In the genomic region with DNA sequence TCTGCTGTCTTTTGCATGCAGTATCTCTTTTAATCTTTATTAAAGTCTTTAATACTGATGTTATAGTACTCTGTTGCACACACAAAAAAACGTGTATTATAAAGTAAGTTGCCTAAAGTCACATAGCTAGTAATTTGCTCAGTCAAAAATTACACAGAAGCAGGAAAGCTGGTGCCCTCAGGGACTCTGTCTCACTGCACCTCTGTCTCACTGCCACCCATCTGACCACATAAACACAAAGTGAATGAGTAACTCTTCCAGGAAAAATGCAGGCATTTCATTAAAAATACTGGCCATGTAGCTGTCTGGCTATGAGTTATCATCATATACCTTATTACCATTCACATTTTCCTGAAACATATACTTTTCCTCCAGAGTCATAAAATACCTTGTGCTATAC, we compare ENCODE assay signal across 1 cellular context.
TF ChIP-seq lines count a peak whose summit lies in the region.

No MANE protein-coding gene starts in this region.

TF ChIP-seq in HepG2, 621 proteins besides CTCF, POLR2A, EP300 and RAD21:
- TF ChIP-seq, protein P1, sequence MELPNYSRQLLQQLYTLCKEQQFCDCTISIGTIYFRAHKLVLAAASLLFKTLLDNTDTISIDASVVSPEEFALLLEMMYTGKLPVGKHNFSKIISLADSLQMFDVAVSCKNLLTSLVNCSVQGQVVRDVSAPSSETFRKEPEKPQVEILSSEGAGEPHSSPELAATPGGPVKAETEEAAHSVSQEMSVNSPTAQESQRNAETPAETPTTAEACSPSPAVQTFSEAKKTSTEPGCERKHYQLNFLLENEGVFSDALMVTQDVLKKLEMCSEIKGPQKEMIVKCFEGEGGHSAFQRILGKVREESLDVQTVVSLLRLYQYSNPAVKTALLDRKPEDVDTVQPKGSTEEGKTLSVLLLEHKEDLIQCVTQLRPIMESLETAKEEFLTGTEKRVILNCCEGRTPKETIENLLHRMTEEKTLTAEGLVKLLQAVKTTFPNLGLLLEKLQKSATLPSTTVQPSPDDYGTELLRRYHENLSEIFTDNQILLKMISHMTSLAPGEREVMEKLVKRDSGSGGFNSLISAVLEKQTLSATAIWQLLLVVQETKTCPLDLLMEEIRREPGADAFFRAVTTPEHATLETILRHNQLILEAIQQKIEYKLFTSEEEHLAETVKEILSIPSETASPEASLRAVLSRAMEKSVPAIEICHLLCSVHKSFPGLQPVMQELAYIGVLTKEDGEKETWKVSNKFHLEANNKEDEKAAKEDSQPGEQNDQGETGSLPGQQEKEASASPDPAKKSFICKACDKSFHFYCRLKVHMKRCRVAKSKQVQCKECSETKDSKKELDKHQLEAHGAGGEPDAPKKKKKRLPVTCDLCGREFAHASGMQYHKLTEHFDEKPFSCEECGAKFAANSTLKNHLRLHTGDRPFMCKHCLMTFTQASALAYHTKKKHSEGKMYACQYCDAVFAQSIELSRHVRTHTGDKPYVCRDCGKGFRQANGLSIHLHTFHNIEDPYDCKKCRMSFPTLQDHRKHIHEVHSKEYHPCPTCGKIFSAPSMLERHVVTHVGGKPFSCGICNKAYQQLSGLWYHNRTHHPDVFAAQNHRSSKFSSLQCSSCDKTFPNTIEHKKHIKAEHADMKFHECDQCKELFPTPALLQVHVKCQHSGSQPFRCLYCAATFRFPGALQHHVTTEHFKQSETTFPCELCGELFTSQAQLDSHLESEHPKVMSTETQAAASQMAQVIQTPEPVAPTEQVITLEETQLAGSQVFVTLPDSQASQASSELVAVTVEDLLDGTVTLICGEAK (IDR thresholded peaks at IDR 0.05), result no peak
- TF ChIP-seq, protein P1 (CRISPR knock-in tag; IDR thresholded peaks at IDR 0.05), result no peak
- TF ChIP-seq ZNF383 (CRISPR knock-in tag; IDR thresholded peaks at IDR 0.05; ENCODE audit: borderline replicate concordance) (no peak), ZFX (CRISPR knock-in tag; IDR thresholded peaks at IDR 0.05; ENCODE audit: low read depth) (no peak), RARA (CRISPR knock-in tag; IDR thresholded peaks at IDR 0.05) (no peak), GABPB1 (CRISPR knock-in tag; IDR thresholded peaks at IDR 0.05) (no peak), JUN (CRISPR knock-in tag; IDR thresholded peaks at IDR 0.05) (no peak), ZNF124 (CRISPR knock-in tag; IDR thresholded peaks at IDR 0.05) (no peak), ZNF350 (CRISPR knock-in tag; IDR thresholded peaks at IDR 0.05; ENCODE audit: borderline replicate concordance, low read depth) (no peak), HMG20A (CRISPR knock-in tag; IDR thresholded peaks at IDR 0.05; ENCODE audit: borderline replicate concordance) (no peak), HNRNPK (IDR thresholded peaks at IDR 0.05; ENCODE audit: low read depth, low read length, poor library complexity, severe bottlenecking) (no peak), ZFP36L2 (CRISPR knock-in tag; IDR thresholded peaks at IDR 0.05) (no peak), NAIF1 (CRISPR knock-in tag; IDR thresholded peaks at IDR 0.05; ENCODE audit: borderline replicate concordance) (no peak)
- TF ChIP-seq, protein P2, sequence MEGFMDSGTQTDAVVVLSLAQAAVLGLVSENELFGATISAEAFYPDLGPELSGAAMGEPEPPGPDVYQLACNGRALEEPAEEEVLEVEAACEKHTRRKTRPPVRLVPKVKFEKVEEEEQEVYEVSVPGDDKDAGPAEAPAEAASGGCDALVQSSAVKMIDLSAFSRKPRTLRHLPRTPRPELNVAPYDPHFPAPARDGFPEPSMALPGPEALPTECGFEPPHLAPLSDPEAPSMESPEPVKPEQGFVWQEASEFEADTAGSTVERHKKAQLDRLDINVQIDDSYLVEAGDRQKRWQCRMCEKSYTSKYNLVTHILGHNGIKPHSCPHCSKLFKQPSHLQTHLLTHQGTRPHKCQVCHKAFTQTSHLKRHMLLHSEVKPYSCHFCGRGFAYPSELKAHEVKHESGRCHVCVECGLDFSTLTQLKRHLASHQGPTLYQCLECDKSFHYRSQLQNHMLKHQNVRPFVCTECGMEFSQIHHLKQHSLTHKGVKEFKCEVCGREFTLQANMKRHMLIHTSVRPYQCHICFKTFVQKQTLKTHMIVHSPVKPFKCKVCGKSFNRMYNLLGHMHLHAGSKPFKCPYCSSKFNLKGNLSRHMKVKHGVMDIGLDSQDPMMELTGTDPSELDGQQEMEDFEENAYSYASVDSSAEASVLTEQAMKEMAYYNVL (CRISPR knock-in tag; IDR thresholded peaks at IDR 0.05; ENCODE audit: borderline replicate concordance), result no peak
- TF ChIP-seq, protein P3, sequence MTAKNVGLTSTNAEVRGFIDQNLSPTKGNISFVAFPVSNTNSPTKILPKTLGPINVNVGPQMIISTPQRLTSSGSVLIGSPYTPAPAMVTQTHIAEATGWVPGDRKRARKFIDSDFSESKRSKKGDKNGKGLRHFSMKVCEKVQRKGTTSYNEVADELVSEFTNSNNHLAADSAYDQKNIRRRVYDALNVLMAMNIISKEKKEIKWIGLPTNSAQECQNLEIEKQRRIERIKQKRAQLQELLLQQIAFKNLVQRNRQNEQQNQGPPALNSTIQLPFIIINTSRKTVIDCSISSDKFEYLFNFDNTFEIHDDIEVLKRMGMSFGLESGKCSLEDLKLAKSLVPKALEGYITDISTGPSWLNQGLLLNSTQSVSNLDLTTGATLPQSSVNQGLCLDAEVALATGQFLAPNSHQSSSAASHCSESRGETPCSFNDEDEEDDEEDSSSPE (CRISPR knock-in tag; IDR thresholded peaks at IDR 0.05), result no peak
- TF ChIP-seq, protein P4, sequence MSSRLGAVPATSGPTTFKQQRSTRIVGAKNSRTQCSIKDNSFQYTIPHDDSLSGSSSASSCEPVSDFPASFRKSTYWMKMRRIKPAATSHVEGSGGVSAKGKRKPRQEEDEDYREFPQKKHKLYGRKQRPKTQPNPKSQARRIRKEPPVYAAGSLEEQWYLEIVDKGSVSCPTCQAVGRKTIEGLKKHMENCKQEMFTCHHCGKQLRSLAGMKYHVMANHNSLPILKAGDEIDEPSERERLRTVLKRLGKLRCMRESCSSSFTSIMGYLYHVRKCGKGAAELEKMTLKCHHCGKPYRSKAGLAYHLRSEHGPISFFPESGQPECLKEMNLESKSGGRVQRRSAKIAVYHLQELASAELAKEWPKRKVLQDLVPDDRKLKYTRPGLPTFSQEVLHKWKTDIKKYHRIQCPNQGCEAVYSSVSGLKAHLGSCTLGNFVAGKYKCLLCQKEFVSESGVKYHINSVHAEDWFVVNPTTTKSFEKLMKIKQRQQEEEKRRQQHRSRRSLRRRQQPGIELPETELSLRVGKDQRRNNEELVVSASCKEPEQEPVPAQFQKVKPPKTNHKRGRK (CRISPR knock-in tag; IDR thresholded peaks at IDR 0.05), result no peak
- TF ChIP-seq, protein P5, sequence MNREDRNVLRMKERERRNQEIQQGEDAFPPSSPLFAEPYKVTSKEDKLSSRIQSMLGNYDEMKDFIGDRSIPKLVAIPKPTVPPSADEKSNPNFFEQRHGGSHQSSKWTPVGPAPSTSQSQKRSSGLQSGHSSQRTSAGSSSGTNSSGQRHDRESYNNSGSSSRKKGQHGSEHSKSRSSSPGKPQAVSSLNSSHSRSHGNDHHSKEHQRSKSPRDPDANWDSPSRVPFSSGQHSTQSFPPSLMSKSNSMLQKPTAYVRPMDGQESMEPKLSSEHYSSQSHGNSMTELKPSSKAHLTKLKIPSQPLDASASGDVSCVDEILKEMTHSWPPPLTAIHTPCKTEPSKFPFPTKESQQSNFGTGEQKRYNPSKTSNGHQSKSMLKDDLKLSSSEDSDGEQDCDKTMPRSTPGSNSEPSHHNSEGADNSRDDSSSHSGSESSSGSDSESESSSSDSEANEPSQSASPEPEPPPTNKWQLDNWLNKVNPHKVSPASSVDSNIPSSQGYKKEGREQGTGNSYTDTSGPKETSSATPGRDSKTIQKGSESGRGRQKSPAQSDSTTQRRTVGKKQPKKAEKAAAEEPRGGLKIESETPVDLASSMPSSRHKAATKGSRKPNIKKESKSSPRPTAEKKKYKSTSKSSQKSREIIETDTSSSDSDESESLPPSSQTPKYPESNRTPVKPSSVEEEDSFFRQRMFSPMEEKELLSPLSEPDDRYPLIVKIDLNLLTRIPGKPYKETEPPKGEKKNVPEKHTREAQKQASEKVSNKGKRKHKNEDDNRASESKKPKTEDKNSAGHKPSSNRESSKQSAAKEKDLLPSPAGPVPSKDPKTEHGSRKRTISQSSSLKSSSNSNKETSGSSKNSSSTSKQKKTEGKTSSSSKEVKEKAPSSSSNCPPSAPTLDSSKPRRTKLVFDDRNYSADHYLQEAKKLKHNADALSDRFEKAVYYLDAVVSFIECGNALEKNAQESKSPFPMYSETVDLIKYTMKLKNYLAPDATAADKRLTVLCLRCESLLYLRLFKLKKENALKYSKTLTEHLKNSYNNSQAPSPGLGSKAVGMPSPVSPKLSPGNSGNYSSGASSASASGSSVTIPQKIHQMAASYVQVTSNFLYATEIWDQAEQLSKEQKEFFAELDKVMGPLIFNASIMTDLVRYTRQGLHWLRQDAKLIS (CRISPR knock-in tag; IDR thresholded peaks at IDR 0.05), result no peak
- TF ChIP-seq, protein P6, sequence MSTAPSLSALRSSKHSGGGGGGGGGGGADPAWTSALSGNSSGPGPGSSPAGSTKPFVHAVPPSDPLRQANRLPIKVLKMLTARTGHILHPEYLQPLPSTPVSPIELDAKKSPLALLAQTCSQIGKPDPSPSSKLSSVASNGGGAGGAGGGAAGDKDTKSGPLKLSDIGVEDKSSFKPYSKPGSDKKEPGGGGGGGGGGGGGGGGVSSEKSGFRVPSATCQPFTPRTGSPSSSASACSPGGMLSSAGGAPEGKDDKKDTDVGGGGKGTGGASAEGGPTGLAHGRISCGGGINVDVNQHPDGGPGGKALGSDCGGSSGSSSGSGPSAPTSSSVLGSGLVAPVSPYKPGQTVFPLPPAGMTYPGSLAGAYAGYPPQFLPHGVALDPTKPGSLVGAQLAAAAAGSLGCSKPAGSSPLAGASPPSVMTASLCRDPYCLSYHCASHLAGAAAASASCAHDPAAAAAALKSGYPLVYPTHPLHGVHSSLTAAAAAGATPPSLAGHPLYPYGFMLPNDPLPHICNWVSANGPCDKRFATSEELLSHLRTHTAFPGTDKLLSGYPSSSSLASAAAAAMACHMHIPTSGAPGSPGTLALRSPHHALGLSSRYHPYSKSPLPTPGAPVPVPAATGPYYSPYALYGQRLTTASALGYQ (CRISPR knock-in tag; IDR thresholded peaks at IDR 0.05), result no peak
- TF ChIP-seq, protein P7, sequence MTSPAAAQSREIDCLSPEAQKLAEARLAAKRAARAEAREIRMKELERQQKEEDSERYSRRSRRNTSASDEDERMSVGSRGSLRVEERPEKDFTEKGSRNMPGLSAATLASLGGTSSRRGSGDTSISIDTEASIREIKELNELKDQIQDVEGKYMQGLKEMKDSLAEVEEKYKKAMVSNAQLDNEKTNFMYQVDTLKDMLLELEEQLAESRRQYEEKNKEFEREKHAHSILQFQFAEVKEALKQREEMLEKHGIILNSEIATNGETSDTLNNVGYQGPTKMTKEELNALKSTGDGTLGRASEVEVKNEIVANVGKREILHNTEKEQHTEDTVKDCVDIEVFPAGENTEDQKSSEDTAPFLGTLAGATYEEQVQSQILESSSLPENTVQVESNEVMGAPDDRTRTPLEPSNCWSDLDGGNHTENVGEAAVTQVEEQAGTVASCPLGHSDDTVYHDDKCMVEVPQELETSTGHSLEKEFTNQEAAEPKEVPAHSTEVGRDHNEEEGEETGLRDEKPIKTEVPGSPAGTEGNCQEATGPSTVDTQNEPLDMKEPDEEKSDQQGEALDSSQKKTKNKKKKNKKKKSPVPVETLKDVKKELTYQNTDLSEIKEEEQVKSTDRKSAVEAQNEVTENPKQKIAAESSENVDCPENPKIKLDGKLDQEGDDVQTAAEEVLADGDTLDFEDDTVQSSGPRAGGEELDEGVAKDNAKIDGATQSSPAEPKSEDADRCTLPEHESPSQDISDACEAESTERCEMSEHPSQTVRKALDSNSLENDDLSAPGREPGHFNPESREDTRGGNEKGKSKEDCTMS (CRISPR knock-in tag; conservative IDR thresholded peaks at IDR 0.05), result no peak
- TF ChIP-seq, protein P8, sequence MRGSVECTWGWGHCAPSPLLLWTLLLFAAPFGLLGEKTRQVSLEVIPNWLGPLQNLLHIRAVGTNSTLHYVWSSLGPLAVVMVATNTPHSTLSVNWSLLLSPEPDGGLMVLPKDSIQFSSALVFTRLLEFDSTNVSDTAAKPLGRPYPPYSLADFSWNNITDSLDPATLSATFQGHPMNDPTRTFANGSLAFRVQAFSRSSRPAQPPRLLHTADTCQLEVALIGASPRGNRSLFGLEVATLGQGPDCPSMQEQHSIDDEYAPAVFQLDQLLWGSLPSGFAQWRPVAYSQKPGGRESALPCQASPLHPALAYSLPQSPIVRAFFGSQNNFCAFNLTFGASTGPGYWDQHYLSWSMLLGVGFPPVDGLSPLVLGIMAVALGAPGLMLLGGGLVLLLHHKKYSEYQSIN (CRISPR knock-in tag; IDR thresholded peaks at IDR 0.05; ENCODE audit: borderline replicate concordance), result no peak
TF ChIP-seq in HepG2: peak in this region for 0.
